In genomic region chr3:95215437-95215836, GRCh38 we compare ENCODE assay signal across 5 cellular contexts.
"Had no signal": no experiment of that assay in that cellular context is flagged by ENCODE, and none has a peak within 500 bp of the region (broad histone marks: within the 10 kb centered on the region; RNA-seq: fewer than 3 reads in every experiment).

No MANE protein-coding gene starts in this region.

- DNase-seq: GM23248, GOT3, H7, IMR-90 had no signal

- H3K9me3 ChIP-seq: HAP-1 had no signal

- H3K9ac ChIP-seq: GM23248 had no signal

- H3K27ac ChIP-seq: GM23248 had no signal

- H3K36me3 ChIP-seq: HAP-1 had no signal

- H3K4me3 ChIP-seq: GM23248, HAP-1 had no signal
